Comparison of ENCODE assay signal across 13 cellular contexts in the genomic region with DNA sequence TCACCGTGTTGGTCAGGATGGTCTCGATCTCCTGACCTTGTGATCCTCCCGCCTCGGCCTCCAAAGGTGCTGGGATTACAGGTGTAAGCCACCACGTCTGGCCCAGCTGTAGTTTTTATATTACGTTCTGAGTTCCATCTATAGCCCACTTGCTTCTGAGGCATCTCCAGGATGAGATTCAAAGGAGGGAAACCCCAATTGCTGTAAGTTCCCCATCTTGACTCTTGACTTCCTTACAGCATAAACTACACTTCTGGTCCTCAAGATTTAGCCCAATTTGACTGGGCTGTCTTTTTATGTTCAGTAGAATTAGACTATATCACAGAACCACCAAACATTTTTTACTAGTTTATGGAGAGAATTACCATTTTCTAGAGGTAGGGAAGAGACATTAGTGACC.
"Had no signal": no experiment of that assay in that cellular context is flagged by ENCODE, and none has a peak within 500 bp of the region (broad histone marks: within the 10 kb centered on the region; RNA-seq: fewer than 3 reads in every experiment).

No MANE protein-coding gene starts in this region.

- ATAC-seq: gastroesophageal sphincter; left lobe of liver; stimulated activated naive CD8-positive, alpha-beta T cell treated with anti-CD3 and anti-CD28 coated beads, Interleukin-15, Interleukin-2, amounts not matched to agents 100 U/mL and 50 U/mL, for 24 hours had no signal

- H3K27me3 ChIP-seq: cardiac muscle cell, gastroesophageal sphincter, suprapubic skin had no signal

- H3K4me3 ChIP-seq: cardiac muscle cell, gastroesophageal sphincter, suprapubic skin had no signal

- H3K4me1 ChIP-seq: gastroesophageal sphincter had no signal

- DNase-seq: activated gamma-delta T cell; activated T-cell treated with anti-CD3 and anti-CD28 coated beads, Interleukin-2, amount 50 U/mL, for 1 hour; islet precursor cell; nucleus accumbens; posterior cingulate gyrus; stimulated activated CD4-positive, alpha-beta T cell treated with anti-CD3 and anti-CD28 coated beads, Interleukin-15, amount 100 ng/mL, for 24 hours; stimulated activated CD4-positive, alpha-beta T cell treated with anti-CD3 and anti-CD28 coated beads, Interleukin-4, amount 100 ng/mL, for 1 hour; stimulated activated naive CD8-positive, alpha-beta T cell treated with anti-CD3 and anti-CD28 coated beads, Interleukin-15, Interleukin-2, amounts not matched to agents 100 U/mL and 50 U/mL, for 24 hours; trophoblast cell had no signal

- H3K27ac ChIP-seq: cardiac muscle cell, gastroesophageal sphincter, suprapubic skin had no signal

- H3K9me3 ChIP-seq: gastroesophageal sphincter, suprapubic skin had no signal
